Comparison of ENCODE assay signal across 14 cellular contexts in the genomic region with DNA sequence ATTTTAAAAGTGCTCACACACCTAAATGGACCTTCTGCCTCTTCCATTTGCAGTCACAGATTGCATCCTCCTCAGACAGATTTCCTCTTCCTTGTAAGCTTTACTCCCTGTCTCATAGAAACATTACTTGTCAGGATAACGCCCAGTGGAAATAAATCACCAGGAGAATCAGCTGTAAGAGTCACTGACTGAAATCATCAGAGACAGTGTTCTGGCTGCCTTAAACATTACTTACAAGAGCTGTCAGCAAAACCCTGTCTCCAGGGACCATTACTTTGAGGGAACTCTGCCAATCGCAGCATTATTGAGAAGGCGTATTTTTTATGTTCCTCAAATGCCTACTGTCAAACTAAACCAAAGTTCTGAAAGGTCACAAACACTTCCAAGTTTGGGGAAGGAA. TPM values are rescaled to one million over a fixed set of nuclear protein-coding genes. Genes with fewer than 3 reads are reported as not detected.
DNase-seq lines count a peak whose midpoint lies in the region; ATAC-seq, FAIRE-seq and TF ChIP-seq lines count a peak whose summit lies in the region.
"Had no signal": no experiment of that assay in that cellular context is flagged by ENCODE, and none has a peak within 500 bp of the region (broad histone marks: within the 10 kb centered on the region; RNA-seq: fewer than 3 reads in every experiment).

No MANE protein-coding gene starts in this region.

- H3K36me3 Mint-ChIP-seq in CD8-positive, alpha-beta T cell, result no peaks in the 10 kb centered on the region
- H3K36me3 Mint-ChIP-seq in Caco-2 (ENCODE audit: insufficient read depth, unreplicated experiment), result no peaks in the 10 kb centered on the region
- H3K36me3 Mint-ChIP-seq: activated naive CD8-positive, alpha-beta T cell treated with anti-CD3 and anti-CD28 coated beads for 36 hours had no signal

- no peak for ATAC-seq in GM21367 (IDR thresholded peaks at IDR 0.05; ENCODE audit: unreplicated experiment)
- no peak for ATAC-seq in CD8-positive, alpha-beta T cell

- H3K36me3 ChIP-seq in left ventricle myocardium inferior (no peaks in the 10 kb centered on the region), stomach smooth muscle (ENCODE audit: control insufficient read depth in 2 of 2, insufficient read depth in 2 of 2, low read length in 2 of 2) (peaks cover 0 to 2% of the 10 kb centered on the region in 2 donors), Caco-2 (ENCODE audit: control insufficient read depth, insufficient read depth, low read length) (no peaks in the 10 kb centered on the region)
- no peaks in the 10 kb centered on the region for H3K36me3 ChIP-seq in CD8-positive, alpha-beta T cell (ENCODE audit: insufficient read depth, low read length)

- no peak overlapping the region for H3K27ac Mint-ChIP-seq in CD8-positive, alpha-beta T cell
- H3K27ac Mint-ChIP-seq in Caco-2 (ENCODE audit: unreplicated experiment), result no peak overlapping the region
- H3K27ac Mint-ChIP-seq: activated naive CD8-positive, alpha-beta T cell treated with anti-CD3 and anti-CD28 coated beads for 36 hours had no signal

- H3K27me3 ChIP-seq in left ventricle myocardium inferior (ENCODE audit: low read depth), result peaks cover 4% of the 10 kb centered on the region
- no peaks in the 10 kb centered on the region for H3K27me3 ChIP-seq in stomach smooth muscle (ENCODE audit: control insufficient read depth in 1 of 2, insufficient read depth in 2 of 2, low read length in 2 of 2)
- no peaks in the 10 kb centered on the region for H3K27me3 ChIP-seq in CD8-positive, alpha-beta T cell (ENCODE audit: insufficient read depth, low read length)
- no peaks in the 10 kb centered on the region for H3K27me3 ChIP-seq in Caco-2 (replicated peaks; ENCODE audit: control insufficient read depth, insufficient read depth, low read length)

- H3K4me3 ChIP-seq in left ventricle myocardium inferior, result no peak overlapping the region
- H3K4me3 ChIP-seq in stomach smooth muscle (ENCODE audit: low read length in 2 of 2), result no peak overlapping the region
- H3K4me3 ChIP-seq in CD8-positive, alpha-beta T cell (ENCODE audit: low read depth, low read length), result no peak overlapping the region
- no peak overlapping the region for H3K4me3 ChIP-seq in Caco-2 (ENCODE audit: low read depth, low read length)
- H3K4me3 ChIP-seq: skin epidermis had no signal

- no peak for TF ChIP-seq CTCF in left ventricle myocardium inferior (IDR thresholded peaks at IDR 0.05; ENCODE audit: borderline replicate concordance)
- no peak for TF ChIP-seq CTCF in CD8-positive, alpha-beta T cell (IDR thresholded peaks at IDR 0.05)
- TF ChIP-seq CTCF in Caco-2 (IDR thresholded peaks at IDR 0.05; ENCODE audit: insufficient read depth in 1 of 2, low read depth in 1 of 2, low read length in 1 of 2, severe bottlenecking in 1 of 2, unreplicated experiment in 1 of 2), result no peak

- H3K27ac ChIP-seq in left ventricle myocardium inferior (replicated peaks) (peak overlapping the region; percentile 76), stomach smooth muscle (ENCODE audit: low read length) (peak overlapping the region; percentile 42)
- no peak overlapping the region for H3K27ac ChIP-seq in CD8-positive, alpha-beta T cell (ENCODE audit: low read depth, low read length)

- FAIRE-seq in H54 (lab: Jason Lieb, UNC), result peak; percentile 52
- FAIRE-seq: HTR-8/SVneo had no signal

- BruUV-seq in Caco-2 (replicated peaks; lab: Mats Ljungman, UMichigan), result no TSS peak

- intact Hi-C loops in left ventricle myocardium inferior (cut with micrococcal nuclease) (no loop called here), posterior vena cava (cut with DNase I) (loop anchor here in 1 of 2 donors (10.0 kb wide), 1 partner anchor 89 kb away; no protein-coding TSS in a partner anchor), Caco-2 (cut with micrococcal nuclease; ENCODE audit: unreplicated experiment) (no loop called here)
- intact Hi-C loops in CD8-positive, alpha-beta T cell (cut with DNase I, micrococcal nuclease), result no loop called here

- H3K9me3 ChIP-seq in left ventricle myocardium inferior (replicated peaks) (no peaks in the 10 kb centered on the region), stomach smooth muscle (ENCODE audit: control insufficient read depth in 2 of 2, low read length in 2 of 2) (no peaks in the 10 kb centered on the region), Caco-2 (no peaks in the 10 kb centered on the region)
- no peaks in the 10 kb centered on the region for H3K9me3 ChIP-seq in CD8-positive, alpha-beta T cell (ENCODE audit: low read length)

- CTCF ChIA-PET in CD8-positive, alpha-beta T cell (lab: Charles Lee), result no interaction called here
- CTCF ChIA-PET in Caco-2 (lab: Charles Lee), result no interaction called here

- DNase-seq in H54 (ENCODE audit: insufficient read length, low spot score) (no peak), amniotic epithelial cell (ENCODE audit: low read depth) (peak; percentile 87), left ventricle myocardium inferior (peak; percentile 17), posterior vena cava (ENCODE audit: low spot score) (no peak), Caco-2 (no peak)
- no peak for DNase-seq in CD8-positive, alpha-beta T cell
- DNase-seq: activated CD4-positive, alpha-beta T cell treated with anti-CD3 and anti-CD28 coated beads for 48 hours; activated naive CD8-positive, alpha-beta T cell treated with anti-CD3 and anti-CD28 coated beads for 36 hours; NCI-H2107; SIG-M5 had no signal

- H3K27me3 Mint-ChIP-seq in CD8-positive, alpha-beta T cell (ENCODE audit: low read depth), result peaks cover 18% of the 10 kb centered on the region
- no peaks in the 10 kb centered on the region for H3K27me3 Mint-ChIP-seq in Caco-2 (ENCODE audit: insufficient read depth, unreplicated experiment)

- POLR2A ChIA-PET in CD8-positive, alpha-beta T cell (lab: Charles Lee), result no interaction called here
- POLR2A ChIA-PET in Caco-2 (lab: Charles Lee), result no interaction called here

- no peak overlapping the region for H3K4me3 Mint-ChIP-seq in CD8-positive, alpha-beta T cell
- H3K4me3 Mint-ChIP-seq in Caco-2 (ENCODE audit: unreplicated experiment), result no peak overlapping the region
- H3K4me3 Mint-ChIP-seq: activated naive CD8-positive, alpha-beta T cell treated with anti-CD3 and anti-CD28 coated beads for 36 hours had no signal

- TF ChIP-seq POLR2A in H54 (IDR thresholded peaks at IDR 0.05; ENCODE audit: low read depth, low read length), result no peak

- no peaks in the 10 kb centered on the region for H3K9me3 Mint-ChIP-seq in CD8-positive, alpha-beta T cell
- no peaks in the 10 kb centered on the region for H3K9me3 Mint-ChIP-seq in Caco-2 (ENCODE audit: unreplicated experiment)

- H3K4me1 ChIP-seq in left ventricle myocardium inferior (peaks cover 44% of the 10 kb centered on the region), stomach smooth muscle (ENCODE audit: control insufficient read depth, insufficient read depth, low read length) (peaks cover 17% of the 10 kb centered on the region), Caco-2 (no peaks in the 10 kb centered on the region)
- no peaks in the 10 kb centered on the region for H3K4me1 ChIP-seq in CD8-positive, alpha-beta T cell (ENCODE audit: insufficient read depth, low read length)

- no peaks in the 10 kb centered on the region for H3K4me1 Mint-ChIP-seq in CD8-positive, alpha-beta T cell (ENCODE audit: low read depth)
- H3K4me1 Mint-ChIP-seq in Caco-2 (ENCODE audit: low read depth, unreplicated experiment), result no peaks in the 10 kb centered on the region
- H3K4me1 Mint-ChIP-seq: activated naive CD8-positive, alpha-beta T cell treated with anti-CD3 and anti-CD28 coated beads for 36 hours had no signal

- peak overlapping the region in 1 of 2 donors; percentile 2 for H3K9ac ChIP-seq in stomach smooth muscle (ENCODE audit: low read length in 2 of 2)

RNA-seq across cellular contexts. Expression of gene DPYSL3, which starts 5.9 kb away (rescaled TPM):
- total RNA-seq in left ventricle myocardium inferior, result 20.7 TPM
- 100 to 1,000 TPM; 401 to 418 TPM for total RNA-seq in posterior vena cava
- total RNA-seq in CD8-positive, alpha-beta T cell, result not detected
- total RNA-seq in Caco-2 (2022), result 106 and 109 TPM in 2 replicates

Comparison
In these comparisons a context has a peak if more than half of its experiments do, and no peak if none do; other contexts are left out.
1. DNase-seq: peak in amniotic epithelial cell (single experiment) and left ventricle myocardium inferior (single experiment); none in H54 (single experiment), posterior vena cava (single experiment), CD8-positive, alpha-beta T cell (0 of 7) and Caco-2 (0 of 2).
2. RNA of gene DPYSL3, which starts 5.9 kb away (total RNA-seq): 401 to 418 TPM in posterior vena cava, 106 to 109 TPM in Caco-2 and 20.7 TPM in left ventricle myocardium inferior (single experiment); not detected in CD8-positive, alpha-beta T cell; every median in the first group is over 10 times any median in the second.